Comparison of ENCODE assay signal across 27 cellular contexts in the genomic region with DNA sequence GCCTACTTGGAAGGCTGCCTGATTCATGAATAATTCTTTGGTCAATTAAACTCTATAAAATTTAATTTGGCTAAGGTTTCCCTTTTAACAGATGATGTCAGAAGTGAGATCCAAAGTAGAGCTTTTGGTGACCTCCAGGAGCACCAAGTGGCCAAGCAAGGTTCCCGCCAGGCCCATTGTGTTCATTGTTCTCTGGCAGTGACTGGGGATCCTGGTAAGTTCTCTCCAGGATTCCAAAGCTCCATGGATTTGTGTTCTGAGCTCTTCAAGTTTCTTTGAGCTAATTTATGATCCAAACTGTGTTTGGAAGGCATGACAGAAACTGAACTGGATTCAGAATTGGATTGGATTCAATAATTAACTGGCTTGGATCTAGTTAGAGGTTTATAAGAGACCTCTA.
"Had no signal": no experiment of that assay in that cellular context is flagged by ENCODE, and none has a peak within 500 bp of the region (broad histone marks: within the 10 kb centered on the region; RNA-seq: fewer than 3 reads in every experiment).

No MANE protein-coding gene starts in this region.

- H3K36me3 ChIP-seq: left lung, pancreas, prostate gland, stomach, thyroid gland, transverse colon, upper lobe of left lung, vagina had no signal

- H3K27ac ChIP-seq: left lung, pancreas, prostate gland, skin epidermis, stomach, testis, thyroid gland, transverse colon, upper lobe of left lung, vagina had no signal

- H3K9me3 ChIP-seq: left lung, pancreas, prostate gland, testis, thyroid gland, transverse colon, upper lobe of left lung, vagina had no signal

- DNase-seq: hypothalamus; immature natural killer cell; kidney; left colon; left lung; naive thymus-derived CD8-positive, alpha-beta T cell; nucleus accumbens; pancreas; posterior cingulate gyrus; retina; right cardiac atrium; stimulated activated CD4-positive, alpha-beta T cell treated with anti-CD3 and anti-CD28 coated beads, Interleukin-12 subunit alpha, Interleukin-12 subunit beta, amount 100 ng/mL, for 4 hours; stimulated activated CD4-positive, alpha-beta T cell treated with anti-CD3 and anti-CD28 coated beads, Interleukin-15, amount 100 ng/mL, for 24 hours; stimulated activated CD4-positive, alpha-beta T cell treated with anti-CD3 and anti-CD28 coated beads, Interleukin-2, amount 100 ng/mL, for 24 hours; stimulated activated CD4-positive, alpha-beta T cell treated with anti-CD3 and anti-CD28 coated beads, Interleukin-4, amount 100 ng/mL, for 1 hour; stimulated activated naive B cell treated with anti-CD40 and anti-IgM and Interleukin-4, amounts not matched to agents 10 μg/mL and 1 μg/mL and 100 μg/mL, for 72 hours; stimulated activated naive CD8-positive, alpha-beta T cell treated with anti-CD3 and anti-CD28 coated beads, Interleukin-15, Interleukin-2, amounts not matched to agents 100 U/mL and 50 U/mL, for 24 hours; stomach; testis; thyroid gland; transverse colon; upper lobe of left lung had no signal

- H3K4me1 ChIP-seq: left lung, pancreas, prostate gland, stomach, testis, thyroid gland, transverse colon, upper lobe of left lung, vagina had no signal

- H3K4me3 ChIP-seq: left lung, lung, pancreas, prostate gland, skin epidermis, stomach, testis, thyroid gland, transverse colon, upper lobe of left lung, vagina had no signal

- ATAC-seq: left colon; left lung; naive thymus-derived CD8-positive, alpha-beta T cell; pancreas; sciatic nerve; stimulated activated naive B cell treated with anti-CD40 and anti-IgM and Interleukin-4, amounts not matched to agents 10 μg/mL and 1 μg/mL and 100 μg/mL, for 72 hours; stimulated activated naive CD8-positive, alpha-beta T cell treated with anti-CD3 and anti-CD28 coated beads, Interleukin-15, Interleukin-2, amounts not matched to agents 100 U/mL and 50 U/mL, for 24 hours had no signal

- H3K27me3 ChIP-seq: left lung, pancreas, stomach, testis, thyroid gland, transverse colon, upper lobe of left lung, vagina had no signal
